9 cellular contexts compared by ENCODE assay signal in the genomic region with DNA sequence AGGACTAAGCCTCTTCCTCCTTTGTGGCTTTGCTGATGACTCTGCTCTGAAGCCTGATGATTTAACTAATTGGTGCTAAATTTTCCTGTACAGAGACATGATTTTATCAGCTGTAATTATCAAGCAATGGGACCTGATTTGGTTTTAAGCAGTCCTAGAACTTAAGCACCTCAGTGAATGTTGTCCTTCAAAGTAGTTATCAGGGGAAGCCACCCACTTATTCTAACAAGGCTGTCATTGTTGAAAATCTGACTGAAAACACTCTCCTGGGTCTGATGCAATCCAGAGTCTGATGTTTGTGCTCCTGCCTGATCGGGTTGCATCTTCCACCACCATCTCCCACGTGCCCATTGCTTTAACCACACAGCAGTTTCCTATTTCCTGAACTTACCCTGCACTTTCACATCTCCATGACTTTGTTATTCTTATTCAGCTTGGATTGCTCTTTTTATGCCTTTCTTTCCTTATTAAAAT. TPM values are rescaled to one million over a fixed set of nuclear protein-coding genes. Genes with fewer than 3 reads are reported as not detected.
DNase-seq lines count a peak whose midpoint lies in the region; ATAC-seq and TF ChIP-seq lines count a peak whose summit lies in the region.
"Had no signal": no experiment of that assay in that cellular context is flagged by ENCODE, and none has a peak within 500 bp of the region (broad histone marks: within the 10 kb centered on the region; RNA-seq: fewer than 3 reads in every experiment).

No MANE protein-coding gene starts in this region.

- peaks cover 51% of the 10 kb centered on the region for H3K4me1 ChIP-seq in Loucy (ENCODE audit: insufficient read depth, low read length, poor library complexity, severe bottlenecking)
- H3K4me1 ChIP-seq in iPS-18a (ENCODE audit: control insufficient read depth, low read depth, low read length): peaks cover 6% of the 10 kb centered on the region

- H3F3A ChIP-seq in Loucy (ENCODE audit: low read depth): peaks cover 6% of the 10 kb centered on the region

- CTCF ChIA-PET in activated CD4-positive, alpha-beta memory T cell treated with anti-CD3 and anti-CD28 coated beads, Interleukin-2, amount 10 ng/mL, durations not matched to agents 7 days and 5 days (lab: Charles Lee): interaction anchor here (0.7 to 13.6 kb wide), 11 partner anchors 18 to 369 kb away, joined by 3 to 244 read pairs (median 15); partner anchors contain the start of gene S1PR1

- H3K36me3 ChIP-seq in Loucy (ENCODE audit: insufficient read depth, low read length): no peaks in the 10 kb centered on the region
- no peaks in the 10 kb centered on the region for H3K36me3 ChIP-seq in iPS-18a (ENCODE audit: control insufficient read depth, low read depth, low read length)
- H3K36me3 ChIP-seq: adrenal gland had no signal

- H2AFZ ChIP-seq in Loucy (ENCODE audit: low read length): no peak overlapping the region

- H3K4me1 Mint-ChIP-seq in activated CD4-positive, alpha-beta memory T cell treated with anti-CD3 and anti-CD28 coated beads, Interleukin-2, amount 10 ng/mL, durations not matched to agents 7 days and 5 days: peaks cover 76% of the 10 kb centered on the region

- H3K9me3 Mint-ChIP-seq in activated CD4-positive, alpha-beta memory T cell treated with anti-CD3 and anti-CD28 coated beads, Interleukin-2, amount 10 ng/mL, durations not matched to agents 7 days and 5 days: no peaks in the 10 kb centered on the region

- no peaks in the 10 kb centered on the region for H3K9me2 ChIP-seq in Loucy (replicated peaks; ENCODE audit: low read depth, low read length)

- no peaks in the 10 kb centered on the region for H3K79me2 ChIP-seq in Loucy (ENCODE audit: insufficient read depth, low read length)

- no peak overlapping the region for H3K27ac ChIP-seq in iPS-18a (ENCODE audit: low read length)
- H3K27ac ChIP-seq: adrenal gland had no signal

- H3K4me3 Mint-ChIP-seq in activated CD4-positive, alpha-beta memory T cell treated with anti-CD3 and anti-CD28 coated beads, Interleukin-2, amount 10 ng/mL, durations not matched to agents 7 days and 5 days: peak overlapping the region; percentile 11

- peak overlapping the region; percentile 74 for H3K27ac Mint-ChIP-seq in activated CD4-positive, alpha-beta memory T cell treated with anti-CD3 and anti-CD28 coated beads, Interleukin-2, amount 10 ng/mL, durations not matched to agents 7 days and 5 days

- peak overlapping the region; percentile 63 for H3K4me2 ChIP-seq in Loucy (ENCODE audit: low read depth, low read length, poor library complexity, severe bottlenecking)

- H3K9me3 ChIP-seq in Loucy (ENCODE audit: insufficient read depth, low read depth, low read length): no peaks in the 10 kb centered on the region
- H3K9me3 ChIP-seq in iPS-18a (ENCODE audit: control insufficient read depth, low read depth, low read length): no peaks in the 10 kb centered on the region
- H3K9me3 ChIP-seq: adrenal gland had no signal

- TF ChIP-seq CTCF in Loucy (conservative IDR thresholded peaks at IDR 0.05; ENCODE audit: low read length): no peak

- POLR2A ChIA-PET in activated CD4-positive, alpha-beta memory T cell treated with anti-CD3 and anti-CD28 coated beads, Interleukin-2, amount 10 ng/mL, durations not matched to agents 7 days and 5 days (lab: Charles Lee): interaction anchor here (0.6 to 13.2 kb wide), 16 partner anchors 11 to 395 kb away, joined by 3 to 391 read pairs (median 5); partner anchors contain the start of genes DPH5 and S1PR1

- peaks cover 5% of the 10 kb centered on the region for H3K27me3 Mint-ChIP-seq in activated CD4-positive, alpha-beta memory T cell treated with anti-CD3 and anti-CD28 coated beads, Interleukin-2, amount 10 ng/mL, durations not matched to agents 7 days and 5 days

- H3K27me3 ChIP-seq in Loucy (ENCODE audit: insufficient read depth, low read length, poor library complexity, severe bottlenecking) (no peaks in the 10 kb centered on the region), iPS-18a (ENCODE audit: control insufficient read depth, insufficient read depth, low read length) (no peaks in the 10 kb centered on the region)

- H3K4me3 ChIP-seq in Loucy (ENCODE audit: low read length, poor library complexity, severe bottlenecking): peak overlapping the region; percentile 44
- no peak overlapping the region for H3K4me3 ChIP-seq in iPS-18a (ENCODE audit: low read length)
- H3K4me3 ChIP-seq: adrenal gland had no signal

- H3K9ac ChIP-seq in Loucy (ENCODE audit: low read depth, low read length, poor library complexity, severe bottlenecking) (peak overlapping the region; percentile 56), iPS-18a (ENCODE audit: low read length) (peak overlapping the region; percentile 10)

- ATAC-seq in left ventricle myocardium superior: peak; percentile 57
- ATAC-seq in Right ventricle myocardium inferior: no peak
- no peak for ATAC-seq in esophagus mucosa

- H4K20me1 ChIP-seq in Loucy (ENCODE audit: insufficient read depth, low read length, poor library complexity, severe bottlenecking): no peaks in the 10 kb centered on the region

- DNase-seq in left ventricle myocardium superior: no peak
- DNase-seq in Right ventricle myocardium inferior (ENCODE audit: missing footprints): no peak
- peak; percentile 70 for DNase-seq in activated CD4-positive, alpha-beta memory T cell treated with anti-CD3 and anti-CD28 coated beads, Interleukin-2, amount 10 ng/mL, durations not matched to agents 7 days and 5 days
- no peak for DNase-seq in DMS79 treated with DMSO at 0.1 percent for 48 hours (lab: John Stamatoyannopoulos, UW)
- DNase-seq in DMS79 (lab: John Stamatoyannopoulos, UW): no peak

- no peaks in the 10 kb centered on the region for H3K36me3 Mint-ChIP-seq in activated CD4-positive, alpha-beta memory T cell treated with anti-CD3 and anti-CD28 coated beads, Interleukin-2, amount 10 ng/mL, durations not matched to agents 7 days and 5 days (ENCODE audit: low read depth)

- intact Hi-C loops in left ventricle myocardium superior (cut with micrococcal nuclease) (loop anchor here (5.0 kb wide), 1 partner anchor 374 kb away; no protein-coding TSS in a partner anchor), Right ventricle myocardium inferior (cut with DNase I) (no loop called here)

RNA-seq across cellular contexts. Expression of gene S1PR1, which starts 54.8 kb away (rescaled TPM):
- 58.1 TPM for total RNA-seq in left ventricle myocardium superior
- total RNA-seq in Right ventricle myocardium inferior: 58.5 TPM
- total RNA-seq in activated CD4-positive, alpha-beta memory T cell treated with anti-CD3 and anti-CD28 coated beads, Interleukin-2, amount 10 ng/mL, durations not matched to agents 7 days and 5 days: 100 to 1,000 TPM; 219 to 220 TPM
- 4.0 TPM for total RNA-seq in esophagus mucosa

Comparison
In these comparisons a context has a peak if more than half of its experiments do, and no peak if none do; other contexts are left out.
1. RNA of gene S1PR1, which starts 54.8 kb away (total RNA-seq): 219 to 220 TPM in activated CD4-positive, alpha-beta memory T cell treated with anti-CD3 and anti-CD28 coated beads, Interleukin-2, amount 10 ng/mL, durations not matched to agents 7 days and 5 days, 58.5 TPM in Right ventricle myocardium inferior (single experiment) and 58.1 TPM in left ventricle myocardium superior (single experiment); 4.0 TPM in esophagus mucosa (single experiment); every median in the first group is over 10 times any median in the second.